In genomic region chr1:15945011-15945831, GRCh38 we compare ENCODE assay signal across 2 cellular contexts.
TF ChIP-seq lines count a peak whose summit lies in the region.

No MANE protein-coding gene starts in this region.

TF ChIP-seq in IMR-90, 13 proteins besides CTCF, POLR2A, EP300 and RAD21:
- no peak for TF ChIP-seq BHLHE40 (IDR thresholded peaks at IDR 0.05; ENCODE audit: low read depth, low read length)
- no peak for TF ChIP-seq MXI1 (IDR thresholded peaks at IDR 0.05; ENCODE audit: borderline replicate concordance, low read depth, low read length)
- no peak for TF ChIP-seq USF2 (IDR thresholded peaks at IDR 0.05; ENCODE audit: low read depth, low read length)
- TF ChIP-seq CEBPB (IDR thresholded peaks at IDR 0.05; ENCODE audit: low read depth, low read length) = no peak
- no peak for TF ChIP-seq RFX5 (IDR thresholded peaks at IDR 0.05; ENCODE audit: low read depth, low read length)
- TF ChIP-seq SMC3 (IDR thresholded peaks at IDR 0.05; ENCODE audit: low read depth, low read length) = no peak
- no peak for TF ChIP-seq ELK1 (IDR thresholded peaks at IDR 0.05; ENCODE audit: borderline replicate concordance, low read depth, low read length)
- no peak for TF ChIP-seq RCOR1 (IDR thresholded peaks at IDR 0.05; ENCODE audit: insufficient replicate concordance, low read length)
- TF ChIP-seq NFE2L2 (IDR thresholded peaks at IDR 0.05; ENCODE audit: low read depth, low read length) = no peak
- TF ChIP-seq CHD1 (IDR thresholded peaks at IDR 0.05; ENCODE audit: low read depth, low read length) = no peak
- TF ChIP-seq MAFK (IDR thresholded peaks at IDR 0.05; ENCODE audit: low read depth, low read length) = no peak
- TF ChIP-seq MAZ (IDR thresholded peaks at IDR 0.05; ENCODE audit: borderline replicate concordance, low read depth, low read length) = no peak
- TF ChIP-seq FOS (IDR thresholded peaks at IDR 0.05; ENCODE audit: low read depth, low read length) = no peak

TF ChIP-seq in WTC11, 78 proteins besides CTCF, POLR2A, EP300 and RAD21:
- TF ChIP-seq ZBTB43 (CRISPR knock-in tag; IDR thresholded peaks at IDR 0.05) = no peak
- no peak for TF ChIP-seq TP53 (CRISPR knock-in tag; IDR thresholded peaks at IDR 0.05)
- no peak for TF ChIP-seq E2F4 (CRISPR knock-in tag; IDR thresholded peaks at IDR 0.05; ENCODE audit: borderline replicate concordance, low read depth)
- no peak for TF ChIP-seq NR3C1 (CRISPR knock-in tag; conservative IDR thresholded peaks at IDR 0.05; ENCODE audit: low read depth)
- TF ChIP-seq E2F1 (CRISPR knock-in tag; IDR thresholded peaks at IDR 0.05) = no peak
- TF ChIP-seq CDX4 (CRISPR knock-in tag; IDR thresholded peaks at IDR 0.05; ENCODE audit: borderline replicate concordance) = no peak
- no peak for TF ChIP-seq HMGA2 (CRISPR knock-in tag; IDR thresholded peaks at IDR 0.05)
- TF ChIP-seq ELF4 (CRISPR knock-in tag; IDR thresholded peaks at IDR 0.05; ENCODE audit: low read depth) = no peak
- TF ChIP-seq NFYB (CRISPR knock-in tag; conservative IDR thresholded peaks at IDR 0.05; ENCODE audit: low read depth) = no peak
- no peak for TF ChIP-seq TCF7 (CRISPR knock-in tag; IDR thresholded peaks at IDR 0.05; ENCODE audit: low read depth)
